Comparison of ENCODE assay signal across 1 cellular context in genomic region chr17:50117202-50118040, GRCh38.
A peak's percentile ranks its signal among the peaks of the same experiment; 100 is the strongest.
TF ChIP-seq lines count a peak whose summit lies in the region.

No MANE protein-coding gene starts in this region.

TF ChIP-seq in K562, 482 proteins besides CTCF, POLR2A, EP300 and RAD21 (continues in another document):
- peak; percentile 47 for TF ChIP-seq HMGN3 (IDR thresholded peaks at IDR 0.05; ENCODE audit: borderline replicate concordance, extremely low read depth, insufficient read length, low read depth, low read length)
- TF ChIP-seq HOXB6 (CRISPR knock-in tag; IDR thresholded peaks at IDR 0.05; ENCODE audit: borderline replicate concordance) = no peak
- no peak for TF ChIP-seq ZBTB9 (CRISPR knock-in tag; IDR thresholded peaks at IDR 0.05)
- TF ChIP-seq CTBP1 (IDR thresholded peaks at IDR 0.05; ENCODE audit: borderline replicate concordance) = peak; percentile 94
- TF ChIP-seq ZNF639 (CRISPR knock-in tag; conservative IDR thresholded peaks at IDR 0.05 in 1 of 2, IDR thresholded peaks at IDR 0.05 in 1 of 2) = no peak
- TF ChIP-seq SIRT6 (IDR thresholded peaks at IDR 0.05; ENCODE audit: low read depth, low read length) = no peak
- TF ChIP-seq SRF (CRISPR knock-in tag; IDR thresholded peaks at IDR 0.05) = peak in 1 of 2 experiments; percentile 36; a peak in 1 of 4 replicates
- TF ChIP-seq TFAM (CRISPR knock-in tag; conservative IDR thresholded peaks at IDR 0.05) = no peak
- TF ChIP-seq MCM2 (IDR thresholded peaks at IDR 0.05; ENCODE audit: low read depth) = no peak
- no peak for TF ChIP-seq ZNF592 (IDR thresholded peaks at IDR 0.05)
- peak; percentile 69 for TF ChIP-seq BCOR (IDR thresholded peaks at IDR 0.05)
- TF ChIP-seq ZMIZ1 (IDR thresholded peaks at IDR 0.05; ENCODE audit: low read depth in 2 of 2, low read length in 2 of 2) = no peak
- peak in 1 of 2 experiments; percentile 41; a peak in 1 of 4 replicates for TF ChIP-seq NONO (IDR thresholded peaks at IDR 0.05; ENCODE audit: low read depth in 2 of 2, low read length in 1 of 2)
- no peak for TF ChIP-seq CHD1 (IDR thresholded peaks at IDR 0.05; ENCODE audit: low read length)
- peak; percentile 76 for TF ChIP-seq MGA (IDR thresholded peaks at IDR 0.05)
- TF ChIP-seq PCBP2 (IDR thresholded peaks at IDR 0.05; ENCODE audit: low read depth, low read length, poor library complexity, severe bottlenecking) = no peak
- TF ChIP-seq BRD9 (IDR thresholded peaks at IDR 0.05; ENCODE audit: low read depth, partially characterized antibody) = no peak
- TF ChIP-seq BRF2 (IDR thresholded peaks at IDR 0.05; ENCODE audit: borderline replicate concordance, insufficient read depth, insufficient read length) = no peak
- no peak for TF ChIP-seq MCM3 (IDR thresholded peaks at IDR 0.05)
- TF ChIP-seq MAZ (CRISPR knock-in tag; conservative IDR thresholded peaks at IDR 0.05 in 1 of 2, IDR thresholded peaks at IDR 0.05 in 1 of 2) = peak; percentile 58 to 68; a peak in 3 of 4 replicates
- peak; percentile 30 for TF ChIP-seq VEZF1 (CRISPR knock-in tag; IDR thresholded peaks at IDR 0.05)
- TF ChIP-seq SP1 (CRISPR knock-in tag; IDR thresholded peaks at IDR 0.05) = peak; percentile 28; the same call in 1 of the 2 replicates
- TF ChIP-seq ZNF277 (CRISPR knock-in tag; IDR thresholded peaks at IDR 0.05; ENCODE audit: borderline replicate concordance) = no peak
- no peak for TF ChIP-seq ESRRB (CRISPR knock-in tag; IDR thresholded peaks at IDR 0.05; ENCODE audit: borderline replicate concordance)
- no peak for TF ChIP-seq ZNF165 (CRISPR knock-in tag; IDR thresholded peaks at IDR 0.05; ENCODE audit: borderline replicate concordance)
- TF ChIP-seq ZNF133 (CRISPR knock-in tag; IDR thresholded peaks at IDR 0.05) = no peak
- TF ChIP-seq CCNT2 (IDR thresholded peaks at IDR 0.05; ENCODE audit: borderline replicate concordance, extremely low read depth, insufficient read length, low read depth, low read length) = peak; percentile 52
